Comparison of ENCODE assay signal across 8 cellular contexts in the genomic region with DNA sequence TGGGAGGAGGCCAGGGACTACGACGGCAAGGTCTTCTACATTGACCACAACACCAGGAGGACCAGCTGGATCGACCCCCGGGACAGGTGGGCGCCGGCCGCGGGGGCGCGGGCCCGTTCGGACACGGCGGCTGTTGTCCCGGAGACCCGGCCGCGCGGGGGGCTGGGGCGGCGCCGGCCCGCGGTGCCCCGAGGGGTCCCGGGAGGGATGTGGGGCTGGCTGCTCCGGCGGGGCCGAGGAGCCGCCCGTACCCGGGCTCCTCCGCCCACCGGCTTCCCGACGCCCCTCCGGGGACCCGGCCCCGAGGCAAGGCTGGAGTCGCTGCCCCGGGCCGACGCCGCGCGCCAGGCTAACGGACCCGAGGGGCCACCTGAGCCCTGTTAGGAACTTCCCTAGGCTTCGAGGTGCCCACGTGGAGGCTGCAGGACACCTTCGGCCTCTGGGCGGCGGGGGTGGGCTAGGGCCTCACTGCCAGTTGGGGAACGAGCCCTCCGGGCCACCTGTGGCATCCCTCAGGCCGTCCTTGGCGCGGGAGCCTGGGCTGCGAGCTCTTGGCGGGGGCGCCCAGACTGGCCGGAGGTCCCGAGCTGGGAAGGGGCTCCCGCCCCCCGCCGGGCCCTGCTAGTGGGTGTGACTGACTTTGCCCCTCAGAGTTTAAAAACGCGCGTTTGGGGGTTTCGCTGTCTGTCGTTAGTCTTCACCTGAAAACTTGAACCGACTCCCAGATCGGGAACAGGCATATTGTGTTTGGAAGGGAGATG. TPM values are rescaled to one million over a fixed set of nuclear protein-coding genes. Genes with fewer than 3 reads are reported as not detected.
DNase-seq lines count a peak whose midpoint lies in the region; ATAC-seq, FAIRE-seq and TF ChIP-seq lines count a peak whose summit lies in the region.

No MANE protein-coding gene starts in this region.

- H3K36me3 Mint-ChIP-seq in activated CD4-positive, alpha-beta memory T cell treated with anti-CD3 and anti-CD28 coated beads for 36 hours, result no peaks in the 10 kb centered on the region
- no peaks in the 10 kb centered on the region for H3K36me3 Mint-ChIP-seq in activated CD4-positive, alpha-beta memory T cell treated with anti-CD3 and anti-CD28 coated beads, Interleukin-2, amount 10 ng/mL, durations not matched to agents 7 days and 5 days (ENCODE audit: low read depth)

- H3K36me3 ChIP-seq in brain microvascular endothelial cell (replicated peaks), result no peaks in the 10 kb centered on the region

- no peaks in the 10 kb centered on the region for H3K9me3 Mint-ChIP-seq in activated CD4-positive, alpha-beta memory T cell treated with anti-CD3 and anti-CD28 coated beads for 36 hours
- no peaks in the 10 kb centered on the region for H3K9me3 Mint-ChIP-seq in activated CD4-positive, alpha-beta memory T cell treated with anti-CD3 and anti-CD28 coated beads, Interleukin-2, amount 10 ng/mL, durations not matched to agents 7 days and 5 days

- peaks cover 5% of the 10 kb centered on the region for H3K4me1 Mint-ChIP-seq in activated CD4-positive, alpha-beta memory T cell treated with anti-CD3 and anti-CD28 coated beads for 36 hours (ENCODE audit: low read depth)
- peaks cover 4% of the 10 kb centered on the region for H3K4me1 Mint-ChIP-seq in activated CD4-positive, alpha-beta memory T cell treated with anti-CD3 and anti-CD28 coated beads, Interleukin-2, amount 10 ng/mL, durations not matched to agents 7 days and 5 days

- no peak overlapping the region for H3K27ac Mint-ChIP-seq in activated CD4-positive, alpha-beta memory T cell treated with anti-CD3 and anti-CD28 coated beads for 36 hours
- H3K27ac Mint-ChIP-seq in activated CD4-positive, alpha-beta memory T cell treated with anti-CD3 and anti-CD28 coated beads, Interleukin-2, amount 10 ng/mL, durations not matched to agents 7 days and 5 days, result no peak overlapping the region

- peak overlapping the region; percentile 86 for H3K4me3 ChIP-seq in brain microvascular endothelial cell (ENCODE audit: low read depth, low read length)

- peak; percentile 28 for DNase-seq in activated CD4-positive, alpha-beta memory T cell treated with anti-CD3 and anti-CD28 coated beads for 36 hours
- DNase-seq in activated CD4-positive, alpha-beta memory T cell treated with anti-CD3 and anti-CD28 coated beads, Interleukin-2, amount 10 ng/mL, durations not matched to agents 7 days and 5 days, result no peak
- DNase-seq in OCI-M1 (lab: John Stamatoyannopoulos, UW), result peak; percentile 68
- DNase-seq in brain microvascular endothelial cell, result no peak
- peak; percentile 83 for DNase-seq in islet precursor cell
- DNase-seq in stimulated activated CD4-positive, alpha-beta T cell treated with anti-CD3 and anti-CD28 coated beads, Interleukin-12 subunit alpha, Interleukin-12 subunit beta, amount 100 ng/mL, for 4 hours, result peak; percentile 10
- no peak for DNase-seq in HTR-8/SVneo (ENCODE audit: insufficient read length, low spot score)

- no peak for ATAC-seq in HG02642 (IDR thresholded peaks at IDR 0.05; ENCODE audit: poor library complexity, unreplicated experiment)

- peaks cover 17% of the 10 kb centered on the region for H3K27me3 Mint-ChIP-seq in activated CD4-positive, alpha-beta memory T cell treated with anti-CD3 and anti-CD28 coated beads for 36 hours
- H3K27me3 Mint-ChIP-seq in activated CD4-positive, alpha-beta memory T cell treated with anti-CD3 and anti-CD28 coated beads, Interleukin-2, amount 10 ng/mL, durations not matched to agents 7 days and 5 days, result peaks cover 51% of the 10 kb centered on the region

- CTCF ChIA-PET in activated CD4-positive, alpha-beta memory T cell treated with anti-CD3 and anti-CD28 coated beads for 36 hours (lab: Charles Lee), result interaction anchor here (1.0 to 2.1 kb wide), 4 partner anchors 17 to 162 kb away, joined by 3 to 17 read pairs (median 6); no protein-coding TSS in a partner anchor
- CTCF ChIA-PET in activated CD4-positive, alpha-beta memory T cell treated with anti-CD3 and anti-CD28 coated beads, Interleukin-2, amount 10 ng/mL, durations not matched to agents 7 days and 5 days (lab: Charles Lee), result interaction anchor here (0.9 to 1.9 kb wide), 5 partner anchors 17 to 162 kb away, joined by 3 to 6 read pairs (median 4); no protein-coding TSS in a partner anchor

- H3K4me3 Mint-ChIP-seq in activated CD4-positive, alpha-beta memory T cell treated with anti-CD3 and anti-CD28 coated beads for 36 hours, result peak overlapping the region; percentile 37
- no peak overlapping the region for H3K4me3 Mint-ChIP-seq in activated CD4-positive, alpha-beta memory T cell treated with anti-CD3 and anti-CD28 coated beads, Interleukin-2, amount 10 ng/mL, durations not matched to agents 7 days and 5 days

- peak overlapping the region; percentile 91 for H3K27ac ChIP-seq in brain microvascular endothelial cell

- intact Hi-C loops in activated CD4-positive, alpha-beta memory T cell treated with anti-CD3 and anti-CD28 coated beads for 36 hours (cut with micrococcal nuclease), result loop anchor here (2.0 to 10.0 kb wide), 2 partner anchors 85 to 185 kb away; partner anchors contain the start of gene DCTD

- no peaks in the 10 kb centered on the region for H3K27me3 ChIP-seq in brain microvascular endothelial cell (replicated peaks)

- peak; percentile 40 for TF ChIP-seq CTCF in brain microvascular endothelial cell (IDR thresholded peaks at IDR 0.05; ENCODE audit: low read depth, low read length, missing control alignments)

- POLR2A ChIA-PET in activated CD4-positive, alpha-beta memory T cell treated with anti-CD3 and anti-CD28 coated beads for 36 hours (lab: Charles Lee), result no interaction called here
- POLR2A ChIA-PET in activated CD4-positive, alpha-beta memory T cell treated with anti-CD3 and anti-CD28 coated beads, Interleukin-2, amount 10 ng/mL, durations not matched to agents 7 days and 5 days (lab: Charles Lee), result no interaction called here

- no peak for FAIRE-seq in HTR-8/SVneo (lab: Jason Lieb, UNC)

- in situ Hi-C loops in brain microvascular endothelial cell (cut with HindIII; ENCODE audit: low pct_ligation_motif_present, low sequenced_read_pairs), result no loop called here

RNA-seq across cellular contexts. Expression of gene WWC2, which starts 0.7 kb away (rescaled TPM):
- total RNA-seq in activated CD4-positive, alpha-beta memory T cell treated with anti-CD3 and anti-CD28 coated beads for 36 hours, result 1 to 10 TPM; 3.6 to 5.4 TPM
- under 1 TPM; 0.23 to 0.28 TPM for total RNA-seq in activated CD4-positive, alpha-beta memory T cell treated with anti-CD3 and anti-CD28 coated beads, Interleukin-2, amount 10 ng/mL, durations not matched to agents 7 days and 5 days

Comparison
In these comparisons a context has a peak if more than half of its experiments do, and no peak if none do; other contexts are left out.
1. DNase-seq: peak in activated CD4-positive, alpha-beta memory T cell treated with anti-CD3 and anti-CD28 coated beads for 36 hours (single experiment), OCI-M1 (single experiment), islet precursor cell (single experiment) and stimulated activated CD4-positive, alpha-beta T cell treated with anti-CD3 and anti-CD28 coated beads, Interleukin-12 subunit alpha, Interleukin-12 subunit beta, amount 100 ng/mL, for 4 hours (single experiment); none in activated CD4-positive, alpha-beta memory T cell treated with anti-CD3 and anti-CD28 coated beads, Interleukin-2, amount 10 ng/mL, durations not matched to agents 7 days and 5 days (single experiment), brain microvascular endothelial cell (single experiment) and HTR-8/SVneo (single experiment).